21 cellular contexts compared by ENCODE assay signal in the genomic region with DNA sequence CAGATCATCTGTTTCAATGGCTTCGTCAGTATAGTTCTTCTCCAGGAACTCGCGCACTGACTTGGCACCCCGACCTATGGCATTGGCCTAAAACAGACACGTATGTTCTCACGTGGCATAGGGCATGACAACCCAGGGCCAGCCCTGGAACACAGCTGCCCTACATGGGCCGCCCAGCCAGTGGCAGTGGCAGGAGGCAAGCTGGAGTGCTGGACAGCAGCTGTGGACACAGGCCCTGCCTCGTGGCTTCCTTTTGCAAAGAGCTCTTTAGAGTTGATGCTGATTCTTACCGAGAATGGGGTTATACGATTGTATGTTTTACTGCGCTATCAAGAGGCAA. TPM values are rescaled to one million over a fixed set of nuclear protein-coding genes. Genes with fewer than 3 reads are reported as not detected.
DNase-seq lines count a peak whose midpoint lies in the region; ATAC-seq and TF ChIP-seq lines count a peak whose summit lies in the region.
"Had no signal": no experiment of that assay in that cellular context is flagged by ENCODE, and none has a peak within 500 bp of the region (broad histone marks: within the 10 kb centered on the region; RNA-seq: fewer than 3 reads in every experiment).

No MANE protein-coding gene starts in this region.

- H3K27me3 Mint-ChIP-seq in activated CD4-positive, alpha-beta T cell treated with anti-CD3 and anti-CD28 coated beads, Interleukin-2, amount 10 ng/mL, durations not matched to agents 24 days and 14 days, result no peaks in the 10 kb centered on the region
- no peaks in the 10 kb centered on the region for H3K27me3 Mint-ChIP-seq in chondrocyte (ENCODE audit: low read depth)
- H3K27me3 Mint-ChIP-seq: activated CD4-positive, alpha-beta T cell treated with anti-CD3 and anti-CD28 coated beads for 36 hours had no signal

- peaks cover 6 to 12% of the 10 kb centered on the region in 2 experiments for H3K4me1 ChIP-seq in trophoblast cell (ENCODE audit: control insufficient read depth in 1 of 2, insufficient read depth in 2 of 2, low read length in 2 of 2)

- H3K36me3 ChIP-seq in trophoblast cell (ENCODE audit: control insufficient read depth in 1 of 2, insufficient read depth in 2 of 2, low read length in 2 of 2), result peaks cover 57 to 74% of the 10 kb centered on the region in 2 experiments

- peaks cover 34% of the 10 kb centered on the region for H3K4me1 Mint-ChIP-seq in activated CD4-positive, alpha-beta T cell treated with anti-CD3 and anti-CD28 coated beads, Interleukin-2, amount 10 ng/mL, durations not matched to agents 24 days and 14 days
- peaks cover 24% of the 10 kb centered on the region for H3K4me1 Mint-ChIP-seq in chondrocyte (ENCODE audit: low read depth)

- H2BK5ac ChIP-seq in trophoblast cell (ENCODE audit: low read depth, low read length, poor library complexity), result no peak overlapping the region

- H3K9ac ChIP-seq in trophoblast cell (ENCODE audit: low read length), result no peak overlapping the region

- H3K79me2 ChIP-seq in trophoblast cell (ENCODE audit: control insufficient read depth, insufficient read depth, low read length, poor library complexity), result peaks cover 24% of the 10 kb centered on the region

- H2BK120ac ChIP-seq in trophoblast cell (ENCODE audit: insufficient read depth, low read length, poor library complexity), result no peak overlapping the region

- no peak overlapping the region for H3K27ac ChIP-seq in trophoblast cell (ENCODE audit: low read depth, low read length)
- H3K27ac ChIP-seq: BLaER1 treated with 17β-estradiol and CSF1 and Interleukin-3, amounts not matched to agents 10 nM and 100 nM; SJSA1; thoracic aorta had no signal

- no peak overlapping the region for H3K4ac ChIP-seq in trophoblast cell (ENCODE audit: low read depth, low read length)

- intact Hi-C loops in activated CD4-positive, alpha-beta T cell treated with anti-CD3 and anti-CD28 coated beads, Interleukin-2, amount 10 ng/mL, durations not matched to agents 24 days and 14 days (cut with micrococcal nuclease), result no loop called here

- no peaks in the 10 kb centered on the region for H3K9me3 Mint-ChIP-seq in activated CD4-positive, alpha-beta T cell treated with anti-CD3 and anti-CD28 coated beads, Interleukin-2, amount 10 ng/mL, durations not matched to agents 24 days and 14 days
- no peaks in the 10 kb centered on the region for H3K9me3 Mint-ChIP-seq in chondrocyte (ENCODE audit: low read depth)

- H3K18ac ChIP-seq in trophoblast cell (ENCODE audit: low read length), result no peak overlapping the region

- H3K27me3 ChIP-seq in trophoblast cell (ENCODE audit: insufficient read depth, low read length), result no peaks in the 10 kb centered on the region
- H3K27me3 ChIP-seq: adrenal gland; BLaER1 treated with 17β-estradiol and CSF1 and Interleukin-3, amounts not matched to agents 10 nM and 100 nM; SJSA1; spleen had no signal

- no peak overlapping the region for H3K4me2 ChIP-seq in trophoblast cell (ENCODE audit: low read length)
- H3K4me2 ChIP-seq: BLaER1 treated with 17β-estradiol and CSF1 and Interleukin-3, amounts not matched to agents 10 nM and 100 nM had no signal

- no peak for TF ChIP-seq EP300 in Ishikawa (IDR thresholded peaks at IDR 0.05; ENCODE audit: borderline replicate concordance)

- 100% methylated on average over 2 of the region's 11 CpGs for WGBS in trophoblast cell (ENCODE audit: extremely low coverage, insufficient coverage, insufficient read length)

- no peak for DNase-seq in activated CD4-positive, alpha-beta T cell treated with anti-CD3 and anti-CD28 coated beads, Interleukin-2, amount 10 ng/mL, durations not matched to agents 24 days and 14 days
- no peak for DNase-seq in activated CD4-positive, alpha-beta T cell treated with anti-CD3 and anti-CD28 coated beads, Interleukin-2, amount 50 U/mL, for 4 hours
- DNase-seq in chondrocyte (ENCODE audit: low spot score) (no peak), trophoblast cell (no peak), anterior cingulate cortex (lab: John Stamatoyannopoulos, UW) (no peak), C1 segment of cervical spinal cord (lab: John Stamatoyannopoulos, UW) (no peak)
- DNase-seq: 8988T; activated CD4-positive, alpha-beta T cell treated with anti-CD3 and anti-CD28 coated beads for 36 hours; activated T-cell treated with anti-CD3 and anti-CD28 coated beads for 4 hours; adrenal gland; islet precursor cell; NCI-H1417; NCI-H69; PC-3; spleen; T-helper 9 cell had no signal

- ATAC-seq in HG02870 (IDR thresholded peaks at IDR 0.05; ENCODE audit: unreplicated experiment), result no peak
- ATAC-seq: activated CD4-positive, alpha-beta T cell treated with anti-CD3 and anti-CD28 coated beads for 36 hours; PC-3 had no signal

- H3K4me3 ChIP-seq in trophoblast cell (ENCODE audit: low read depth, low read length), result peak overlapping the region; percentile 26
- H3K4me3 ChIP-seq: adrenal gland; BLaER1 treated with 17β-estradiol and CSF1 and Interleukin-3, amounts not matched to agents 10 nM and 100 nM; SJSA1; spleen; thoracic aorta had no signal

- H3K23ac ChIP-seq in trophoblast cell (ENCODE audit: low read length), result no peak overlapping the region

- H3K9me3 ChIP-seq in trophoblast cell (ENCODE audit: insufficient read depth, low read depth, low read length), result peaks cover 2% of the 10 kb centered on the region
- H3K9me3 ChIP-seq: adrenal gland; BLaER1 treated with 17β-estradiol and CSF1 and Interleukin-3, amounts not matched to agents 10 nM and 100 nM; spleen; thoracic aorta had no signal

- H3K36me3 Mint-ChIP-seq in activated CD4-positive, alpha-beta T cell treated with anti-CD3 and anti-CD28 coated beads, Interleukin-2, amount 10 ng/mL, durations not matched to agents 24 days and 14 days (ENCODE audit: low read depth), result peaks cover 69% of the 10 kb centered on the region
- peaks cover 31% of the 10 kb centered on the region for H3K36me3 Mint-ChIP-seq in chondrocyte (ENCODE audit: low read depth)

- H3K14ac ChIP-seq in trophoblast cell (ENCODE audit: low read length), result no peak overlapping the region

- TF ChIP-seq CTCF in chondrocyte (IDR thresholded peaks at IDR 0.05), result no peak

- H2AFZ ChIP-seq in trophoblast cell (ENCODE audit: insufficient read depth, low read length, poor library complexity), result no peak overlapping the region

- peak overlapping the region; percentile 77 for H3K27ac Mint-ChIP-seq in activated CD4-positive, alpha-beta T cell treated with anti-CD3 and anti-CD28 coated beads, Interleukin-2, amount 10 ng/mL, durations not matched to agents 24 days and 14 days
- H3K27ac Mint-ChIP-seq in chondrocyte (ENCODE audit: unreplicated experiment), result peak overlapping the region; percentile 37

- no peak overlapping the region for H3K4me3 Mint-ChIP-seq in activated CD4-positive, alpha-beta T cell treated with anti-CD3 and anti-CD28 coated beads, Interleukin-2, amount 10 ng/mL, durations not matched to agents 24 days and 14 days
- no peak overlapping the region for H3K4me3 Mint-ChIP-seq in chondrocyte (ENCODE audit: unreplicated experiment)
- H3K4me3 Mint-ChIP-seq: activated CD4-positive, alpha-beta T cell treated with anti-CD3 and anti-CD28 coated beads for 36 hours had no signal

- H4K8ac ChIP-seq in trophoblast cell (ENCODE audit: low read depth, low read length), result no peak overlapping the region

- H4K91ac ChIP-seq in trophoblast cell (ENCODE audit: low read depth, low read length), result no peak overlapping the region

- TF ChIP-seq RAD21 in Ishikawa (IDR thresholded peaks at IDR 0.05; ENCODE audit: low read depth), result no peak

- H2BK12ac ChIP-seq in trophoblast cell (ENCODE audit: low read length), result no peak overlapping the region

- H2AK5ac ChIP-seq in trophoblast cell (ENCODE audit: low read length), result no peak overlapping the region

- H3K79me1 ChIP-seq in trophoblast cell (ENCODE audit: low read length), result peaks cover 5% of the 10 kb centered on the region

- no peak overlapping the region for H4K12ac ChIP-seq in trophoblast cell (ENCODE audit: low read depth, low read length)

TF ChIP-seq in Ishikawa, 13 proteins besides CTCF, POLR2A, EP300 and RAD21 (continues in another document):
- no peak for TF ChIP-seq FOXM1 (IDR thresholded peaks at IDR 0.05; ENCODE audit: borderline replicate concordance, low read depth)

RNA-seq across cellular contexts. Expression of gene PSMA7, which starts 5.0 kb away (rescaled TPM):
- 434 and 449 TPM in 2 replicates for total RNA-seq in activated CD4-positive, alpha-beta T cell treated with anti-CD3 and anti-CD28 coated beads, Interleukin-2, amount 10 ng/mL, durations not matched to agents 24 days and 14 days
- total RNA-seq in chondrocyte, result 218 to 238 TPM (median 226 TPM) in 3 replicates
- polyA plus RNA-seq in trophoblast cell (2013), result 323 and 344 TPM in 2 replicates

RNA-seq across cellular contexts. Expression of gene SS18L1, which starts 5.4 kb away (rescaled TPM):
- 26.7 and 29.0 TPM in 2 replicates for total RNA-seq in activated CD4-positive, alpha-beta T cell treated with anti-CD3 and anti-CD28 coated beads, Interleukin-2, amount 10 ng/mL, durations not matched to agents 24 days and 14 days
- 13.3 to 14.8 TPM (median 13.4 TPM) in 3 replicates for total RNA-seq in chondrocyte
- polyA plus RNA-seq in trophoblast cell (2013), result 11.5 and 12.4 TPM in 2 replicates

RNA-seq across cellular contexts. Expression of gene LSM14B, which starts 15.9 kb away (rescaled TPM):
- 44.0 and 45.3 TPM in 2 replicates for total RNA-seq in activated CD4-positive, alpha-beta T cell treated with anti-CD3 and anti-CD28 coated beads, Interleukin-2, amount 10 ng/mL, durations not matched to agents 24 days and 14 days
- total RNA-seq in chondrocyte, result 37.3 to 51.9 TPM (median 48.6 TPM) in 3 replicates
- polyA plus RNA-seq in trophoblast cell (2013), result 38.6 and 39.1 TPM in 2 replicates

RNA-seq across cellular contexts. Expression of gene MTG2, which starts 44.7 kb away (rescaled TPM):
- 43.0 and 44.4 TPM in 2 replicates for total RNA-seq in activated CD4-positive, alpha-beta T cell treated with anti-CD3 and anti-CD28 coated beads, Interleukin-2, amount 10 ng/mL, durations not matched to agents 24 days and 14 days
- 22.3 to 28.3 TPM (median 22.6 TPM) in 3 replicates for total RNA-seq in chondrocyte
- polyA plus RNA-seq in trophoblast cell (2013), result 25.9 and 27.2 TPM in 2 replicates
